In genomic region chr3:112092439-112093179, GRCh38 we compare ENCODE assay signal across 9 cellular contexts. TPM values are rescaled to one million over a fixed set of nuclear protein-coding genes. Genes with fewer than 3 reads are reported as not detected.
A peak's percentile ranks its signal among the peaks of the same experiment; 100 is the strongest.
DNase-seq lines count a peak whose midpoint lies in the region; ATAC-seq and TF ChIP-seq lines count a peak whose summit lies in the region.
"Had no signal": no experiment of that assay in that cellular context is flagged by ENCODE, and none has a peak within 500 bp of the region (broad histone marks: within the 10 kb centered on the region; RNA-seq: fewer than 3 reads in every experiment).

No MANE protein-coding gene starts in this region.

- CTCF ChIA-PET in Caco-2 (lab: Charles Lee): no interaction called here

- peaks cover 2% of the 10 kb centered on the region; the same call in 1 of the 2 replicates for H3K36me3 ChIP-seq in Caco-2 (ENCODE audit: control insufficient read depth, insufficient read depth, low read length)

- peaks cover 53% of the 10 kb centered on the region for H3K4me1 Mint-ChIP-seq in Caco-2 (ENCODE audit: low read depth, unreplicated experiment)

- peaks cover 65% of the 10 kb centered on the region for H3K4me1 ChIP-seq in Caco-2

- peaks cover 81% of the 10 kb centered on the region for H3K36me3 Mint-ChIP-seq in Caco-2 (ENCODE audit: insufficient read depth, unreplicated experiment)

- H3K9me3 ChIP-seq in Caco-2: no peaks in the 10 kb centered on the region

- H3K27me3 Mint-ChIP-seq in Caco-2 (ENCODE audit: insufficient read depth, unreplicated experiment): no peaks in the 10 kb centered on the region

- intact Hi-C loops in Caco-2 (cut with micrococcal nuclease; ENCODE audit: unreplicated experiment): loop anchor here (5.0 kb wide), 1 partner anchor 105 kb away; no protein-coding TSS in a partner anchor

- no peaks in the 10 kb centered on the region for H3K27me3 ChIP-seq in Caco-2 (replicated peaks; ENCODE audit: control insufficient read depth, insufficient read depth, low read length)

- ATAC-seq in GM21737 (IDR thresholded peaks at IDR 0.05; ENCODE audit: unreplicated experiment) (peak; percentile 69), HG03442 (IDR thresholded peaks at IDR 0.05; ENCODE audit: unreplicated experiment) (no peak), HG02981 (IDR thresholded peaks at IDR 0.05; ENCODE audit: unreplicated experiment) (no peak)

- no peak overlapping the region for H3K4me3 ChIP-seq in Caco-2 (ENCODE audit: low read depth, low read length)

- in situ Hi-C loops in SK-MEL-5 (cut with HindIII; ENCODE audit: low pct_unique_long_range_greater_than_20kb, low sequenced_read_pairs): no loop called here

- DNase-seq in Caco-2: no peak
- peak; percentile 60 for DNase-seq in SK-MEL-5 (ENCODE audit: low read depth, low spot score)
- peak; percentile 82 for DNase-seq in kidney tubule cell (ENCODE audit: low spot score)
- no peak for DNase-seq in caudate nucleus (lab: John Stamatoyannopoulos, UW)
- DNase-seq in substantia nigra (lab: John Stamatoyannopoulos, UW): no peak
- DNase-seq: NCI-H2227 treated with DMSO at 0.1 percent for 48 hours had no signal

- peak overlapping the region; percentile 13 for H3K4me3 Mint-ChIP-seq in Caco-2 (ENCODE audit: unreplicated experiment)

- no peaks in the 10 kb centered on the region for H3K9me3 Mint-ChIP-seq in Caco-2 (ENCODE audit: unreplicated experiment)

- H3K27ac Mint-ChIP-seq in Caco-2 (ENCODE audit: unreplicated experiment): peak overlapping the region; percentile 29

- POLR2A ChIA-PET in Caco-2 (lab: Charles Lee): interaction anchor here (1.1 kb wide), 1 partner anchor 114 kb away, joined by 4 read pairs; the partner anchor contains the start of gene ABHD10

- TF ChIP-seq CTCF in Caco-2 (IDR thresholded peaks at IDR 0.05; ENCODE audit: insufficient read depth in 1 of 2, low read depth in 1 of 2, low read length in 1 of 2, severe bottlenecking in 1 of 2, unreplicated experiment in 1 of 2): no peak

- no peak overlapping the region for H3K27ac ChIP-seq in caudate nucleus (ENCODE audit: low read depth, low read length)
- H3K27ac ChIP-seq in substantia nigra (ENCODE audit: low read depth, low read length, poor library complexity, severe bottlenecking): no peak overlapping the region

- BruUV-seq in Caco-2 (replicated peaks; lab: Mats Ljungman, UMichigan): no TSS peak

RNA-seq across cellular contexts. Expression of gene C3orf52, which starts 6.4 kb away (rescaled TPM):
- 52.4 and 64.5 TPM in 2 replicates for total RNA-seq in Caco-2 (2022)
- 11.0 and 12.4 TPM in 2 replicates for total RNA-seq in SK-MEL-5 (2014; rRNA removed; shearing (Covaris generic))
- 8.6 and 11.3 TPM in 2 replicates for polyA plus RNA-seq in SK-MEL-5 (2015; cell fraction: cytosol; rRNA removed)
- polyA plus RNA-seq in SK-MEL-5 (2015; cell fraction: nucleus; rRNA removed): 31.7 and 41.6 TPM in 2 replicates

RNA-seq across cellular contexts. Expression of gene GCSAM, which starts 40.4 kb away (rescaled TPM):
- total RNA-seq in Caco-2 (2022): not detected in 2 replicates
- not detected in 2 replicates for total RNA-seq in SK-MEL-5 (2014; rRNA removed; shearing (Covaris generic))
- not detected in 2 replicates for polyA plus RNA-seq in SK-MEL-5 (2015; cell fraction: cytosol; rRNA removed)
- polyA plus RNA-seq in SK-MEL-5 (2015; cell fraction: nucleus; rRNA removed): 0.08 TPM in 1 of 2 replicates, not detected in the other

RNA-seq across cellular contexts. Expression of gene TMPRSS7, which starts 58.1 kb away (rescaled TPM):
- 0.16 and 0.36 TPM in 2 replicates for total RNA-seq in Caco-2 (2022)
- total RNA-seq in SK-MEL-5 (2014; rRNA removed; shearing (Covaris generic)): not detected in 2 replicates
- polyA plus RNA-seq in SK-MEL-5 (2015; cell fraction: cytosol; rRNA removed): not detected in 2 replicates
- 0.58 TPM in 1 of 2 replicates, not detected in the other for polyA plus RNA-seq in SK-MEL-5 (2015; cell fraction: nucleus; rRNA removed)

Comparison
In these comparisons a context has a peak if more than half of its experiments do, and no peak if none do; other contexts are left out.
1. DNase-seq: peak in SK-MEL-5 (single experiment) and kidney tubule cell (single experiment); none in Caco-2 (0 of 2), caudate nucleus (0 of 61) and substantia nigra (0 of 49).